In the genomic region with DNA sequence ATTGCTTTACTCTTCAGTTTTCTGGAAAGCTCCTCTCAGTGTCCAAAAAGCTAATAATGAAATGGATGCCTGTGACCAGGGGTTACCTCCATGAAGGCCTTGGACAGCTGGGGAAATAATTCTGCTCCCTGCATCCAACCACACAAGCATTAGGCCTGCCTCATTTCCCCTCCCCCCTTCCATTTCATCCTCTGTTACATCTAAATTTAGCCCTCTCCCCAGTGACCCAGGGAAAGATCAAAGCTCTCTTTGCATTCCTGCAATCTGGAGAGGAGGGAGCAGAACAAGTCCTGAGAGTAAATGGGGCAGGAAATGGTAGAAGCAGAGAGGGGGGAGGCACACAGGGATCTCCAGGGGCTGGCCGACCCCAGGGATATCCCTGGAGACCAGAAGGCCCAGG, we compare ENCODE assay signal across 24 cellular contexts.
DNase-seq lines count a peak whose midpoint lies in the region; ATAC-seq and TF ChIP-seq lines count a peak whose summit lies in the region.
"Had no signal": no experiment of that assay in that cellular context is flagged by ENCODE, and none has a peak within 500 bp of the region (broad histone marks: within the 10 kb centered on the region; RNA-seq: fewer than 3 reads in every experiment).

No MANE protein-coding gene starts in this region.

- H3K4me3 ChIP-seq in right cardiac atrium (ENCODE audit: low read length) (no peak overlapping the region), heart right ventricle (no peak overlapping the region), thyroid gland (replicated peaks in 1 of 3) (no peak overlapping the region)
- H3K4me3 ChIP-seq: A549, body of pancreas, hepatocyte, stomach had no signal

- TF ChIP-seq CTCF in heart right ventricle (IDR thresholded peaks at IDR 0.05) = no peak
- TF ChIP-seq CTCF in thyroid gland (IDR thresholded peaks at IDR 0.05) = no peak

- ATAC-seq in Right ventricle myocardium superior (ENCODE audit: poor library complexity) (peak; percentile 90), right cardiac atrium (no peak), heart right ventricle (peak; percentile 47 to 93 (median 82)), HG02588 (IDR thresholded peaks at IDR 0.05; ENCODE audit: unreplicated experiment) (no peak)
- ATAC-seq: A549; activated CD4-positive, alpha-beta T cell treated with anti-CD3 and anti-CD28 coated beads for 36 hours; body of pancreas had no signal

- no peak overlapping the region for H3K27ac ChIP-seq in right cardiac atrium (ENCODE audit: low read length)
- H3K27ac ChIP-seq in heart right ventricle = peak overlapping the region in 2 of 10 donors; percentile 23 to 51
- peak overlapping the region; percentile 9 to 73 (median 45) for H3K27ac ChIP-seq in thyroid gland
- H3K27ac ChIP-seq: A549, body of pancreas, hepatocyte, KMS-11, parathyroid adenoma, stomach had no signal

- DNase-seq in Right ventricle myocardium superior (no peak), right cardiac atrium (no peak), heart right ventricle (peak in 1 of 2 donors; percentile 73), myocyte (ENCODE audit: low read depth) (peak; percentile 27), thyroid gland (peak; percentile 55 to 67), ureter (ENCODE audit: low spot score) (no peak), NCI-H2081 (lab: John Stamatoyannopoulos, UW) (no peak)
- DNase-seq: activated CD4-positive, alpha-beta T cell treated with anti-CD3 and anti-CD28 coated beads for 36 hours; activated naive CD8-positive, alpha-beta T cell treated with anti-CD3 and anti-CD28 coated beads, Interleukin-2, amount 10 ng/mL, durations not matched to agents 7 days and 5 days; body of pancreas; C1 segment of cervical spinal cord; cortex of kidney; GF-D8; NCI-H2029 treated with DMSO at 0.1 percent for 48 hours; NCI-H446 treated with DMSO at 0.1 percent for 48 hours; NK-92 treated with Interleukin-12 subunit alpha and Interleukin-12 subunit beta, amount 100 ng/mL, for 24 hours; small intestine; stimulated activated CD4-positive, alpha-beta T cell treated with anti-CD3 and anti-CD28 coated beads, Interleukin-4, amount 100 ng/mL, for 1 hour; stomach had no signal

- no peaks in the 10 kb centered on the region for H3K4me1 ChIP-seq in right cardiac atrium (ENCODE audit: control insufficient read depth, insufficient read depth, low read length)
- H3K4me1 ChIP-seq in heart right ventricle = peaks cover 0 to 12% (median 3%) of the 10 kb centered on the region in 9 donors
- H3K4me1 ChIP-seq in thyroid gland = peaks cover 13 to 35% of the 10 kb centered on the region in 2 donors
- H3K4me1 ChIP-seq: A549, body of pancreas, parathyroid adenoma, stomach had no signal

- WGBS in right cardiac atrium = 14% methylated on average over 1 of the region's 1 CpG
- WGBS in heart right ventricle, 2 donors = 13 to 17% methylated on average over 1 of the region's 1 CpG
- WGBS in thyroid gland, 2 donors = 16 to 19% methylated on average over 1 of the region's 1 CpG

- TF ChIP-seq POLR2A in thyroid gland (IDR thresholded peaks at IDR 0.05) = no peak

- H3K27me3 ChIP-seq in right cardiac atrium (ENCODE audit: control insufficient read depth, insufficient read depth) = no peaks in the 10 kb centered on the region
- peaks cover 0 to 2% (median 0%) of the 10 kb centered on the region in 7 donors for H3K27me3 ChIP-seq in heart right ventricle
- no peaks in the 10 kb centered on the region for H3K27me3 ChIP-seq in thyroid gland
- H3K27me3 ChIP-seq: body of pancreas, hepatocyte, stomach had no signal

- H3K9me3 ChIP-seq in right cardiac atrium (ENCODE audit: control insufficient read depth, low read length) (no peaks in the 10 kb centered on the region), heart right ventricle (no peaks in the 10 kb centered on the region), thyroid gland (no peaks in the 10 kb centered on the region)
- H3K9me3 ChIP-seq: A549, body of pancreas, stomach had no signal

- H3K36me3 ChIP-seq in heart right ventricle = no peaks in the 10 kb centered on the region
- no peaks in the 10 kb centered on the region for H3K36me3 ChIP-seq in thyroid gland
- H3K36me3 ChIP-seq: stomach had no signal

- intact Hi-C loops in Right ventricle myocardium superior (cut with DNase I) = no loop called here
- intact Hi-C loops in right cardiac atrium (cut with DNase I) = no loop called here
- intact Hi-C loops in heart right ventricle (cut with DNase I) = no loop called here
- intact Hi-C loops in thyroid gland (cut with DNase I) = no loop called here

Comparison
In these comparisons a context has a peak if more than half of its experiments do, and no peak if none do; other contexts are left out.
1. ATAC-seq: peak in Right ventricle myocardium superior (single experiment) and heart right ventricle (8 of 8); none in right cardiac atrium (0 of 2) and HG02588 (single experiment).
2. DNase-seq: peak in myocyte (single experiment) and thyroid gland (2 of 2); none in Right ventricle myocardium superior (single experiment), right cardiac atrium (0 of 3), ureter (single experiment) and NCI-H2081 (0 of 2).